In genomic region chr7:32892521-32893224, GRCh38 we compare ENCODE assay signal across 8 cellular contexts. TPM values are rescaled to one million over a fixed set of nuclear protein-coding genes. Genes with fewer than 3 reads are reported as not detected.
DNase-seq lines count a peak whose midpoint lies in the region; ATAC-seq and TF ChIP-seq lines count a peak whose summit lies in the region.

No MANE protein-coding gene starts in this region.

- H3K4me2 ChIP-seq in DND-41 (ENCODE audit: insufficient read depth, low read length) = peak overlapping the region; percentile 67

- peak overlapping the region; percentile 81 for H3K9ac ChIP-seq in DND-41 (ENCODE audit: low read depth, low read length)

- peak overlapping the region; percentile 96 for H3K27ac ChIP-seq in DND-41 (ENCODE audit: low read length)
- peak overlapping the region; percentile 86 for H3K27ac ChIP-seq in ectodermal cell (ENCODE audit: insufficient read depth, low read depth, low read length, poor library complexity, severe bottlenecking)
- H3K27ac ChIP-seq in lower lobe of right lung = peak overlapping the region; percentile 95

- no peaks in the 10 kb centered on the region for H3K9me3 ChIP-seq in DND-41 (ENCODE audit: insufficient read depth, low read length, severe bottlenecking)
- no peaks in the 10 kb centered on the region for H3K9me3 ChIP-seq in ectodermal cell (ENCODE audit: control insufficient read depth, low read length)
- H3K9me3 ChIP-seq in lower lobe of right lung = no peaks in the 10 kb centered on the region

- peaks cover 28% of the 10 kb centered on the region for H4K20me1 ChIP-seq in DND-41 (ENCODE audit: insufficient read depth, low read length)

- H3K27me3 ChIP-seq in DND-41 (ENCODE audit: insufficient read depth, low read length, poor library complexity) (no peaks in the 10 kb centered on the region), ectodermal cell (ENCODE audit: control insufficient read depth, insufficient read depth, low read length, poor library complexity, severe bottlenecking) (peaks cover 10% of the 10 kb centered on the region), lower lobe of right lung (ENCODE audit: low read depth) (no peaks in the 10 kb centered on the region)

- TF ChIP-seq CTCF in DND-41 (IDR thresholded peaks at IDR 0.05; ENCODE audit: borderline replicate concordance, extremely low read depth, low read length, poor library complexity, severe bottlenecking) (no peak), lower lobe of right lung (IDR thresholded peaks at IDR 0.05) (no peak)

- peaks cover 5% of the 10 kb centered on the region; the same call in 1 of the 2 replicates for H3K36me3 ChIP-seq in DND-41 (ENCODE audit: insufficient read depth, low read length)
- H3K36me3 ChIP-seq in ectodermal cell (ENCODE audit: control insufficient read depth, insufficient read depth, low read length) = no peaks in the 10 kb centered on the region
- H3K36me3 ChIP-seq in lower lobe of right lung = no peaks in the 10 kb centered on the region

- H2AFZ ChIP-seq in DND-41 (ENCODE audit: low read depth, low read length) = peak overlapping the region; percentile 79

- H3K4me1 ChIP-seq in DND-41 (ENCODE audit: insufficient read depth, low read length) (peaks cover 43% of the 10 kb centered on the region), ectodermal cell (ENCODE audit: control insufficient read depth, insufficient read depth, low read length) (peaks cover 9% of the 10 kb centered on the region), lower lobe of right lung (peaks cover 38% of the 10 kb centered on the region)

- H3K4me3 ChIP-seq in DND-41 (ENCODE audit: low read depth in 1 of 2, low read length in 2 of 2) = peak overlapping the region; percentile 42 to 68; a peak in 3 of 4 replicates
- H3K4me3 ChIP-seq in ectodermal cell (ENCODE audit: insufficient read depth, low read depth, low read length) = peak overlapping the region; percentile 82
- H3K4me3 ChIP-seq in lower lobe of right lung = peak overlapping the region; percentile 64

- intact Hi-C loops in lower lobe of right lung (cut with DNase I) = no loop called here

- peak; percentile 38 for ATAC-seq in DND-41 (ENCODE audit: insufficient read depth, low read depth)
- ATAC-seq in HG02840 (IDR thresholded peaks at IDR 0.05; ENCODE audit: low FRiP score, unreplicated experiment) = peak; percentile 2
- peak; percentile 29 to 33 for ATAC-seq in lower lobe of right lung
- no peak for ATAC-seq in HG02571 (IDR thresholded peaks at IDR 0.05; ENCODE audit: unreplicated experiment)

- WGBS in ectodermal cell, 2 experiments = 5 to 8% methylated on average over 21 to 22 of the region's 22 CpGs

- H3K79me2 ChIP-seq in DND-41 (ENCODE audit: insufficient read depth, low read length) = peaks cover 39% of the 10 kb centered on the region

- DNase-seq in DND-41 = peak; percentile 70
- DNase-seq in NCI-H510A (lab: John Stamatoyannopoulos, UW) = peak; percentile 26
- DNase-seq in activated CD4-positive, alpha-beta T cell treated with anti-CD3 and anti-CD28 coated beads, Interleukin-2, amount 50 U/mL, for 48 hours = peak; percentile 50 to 57
- DNase-seq in lower lobe of right lung = peak; percentile 62
- peak; percentile 17 to 38 (median 18) for DNase-seq in stimulated activated CD4-positive, alpha-beta T cell treated with anti-CD3 and anti-CD28 coated beads, TNF-alpha, amount 100 ng/mL, for 4 hours (ENCODE audit: low read depth in 3 of 3)

RNA-seq across cellular contexts. Expression of gene KBTBD2, which starts 1.1 kb away (rescaled TPM):
- polyA plus RNA-seq in ectodermal cell (2013, experiment 1 of 4) = 24.2 TPM
- polyA plus RNA-seq in ectodermal cell (2013, experiment 2 of 4) = 26.6 TPM
- polyA plus RNA-seq in ectodermal cell (2013, experiment 3 of 4) = 23.4 TPM
- polyA plus RNA-seq in ectodermal cell (2013, experiment 4 of 4) = 23.5 TPM
- total RNA-seq in lower lobe of right lung = 35.1 TPM

Comparison
In these comparisons a context has a peak if more than half of its experiments do, and no peak if none do; other contexts are left out.
1. DNase-seq: peak in every context shown above with its lines; median percentile 70 in DND-41; 62 in lower lobe of right lung; 54 in activated CD4-positive, alpha-beta T cell treated with anti-CD3 and anti-CD28 coated beads, Interleukin-2, amount 50 U/mL, for 48 hours; 26 in NCI-H510A; 18 in stimulated activated CD4-positive, alpha-beta T cell treated with anti-CD3 and anti-CD28 coated beads, TNF-alpha, amount 100 ng/mL, for 4 hours.